Comparison of ENCODE assay signal across 15 cellular contexts in genomic region chr7:121604627-121605296, GRCh38.
DNase-seq lines count a peak whose midpoint lies in the region; ATAC-seq and TF ChIP-seq lines count a peak whose summit lies in the region.
"Had no signal": no experiment of that assay in that cellular context is flagged by ENCODE, and none has a peak within 500 bp of the region (broad histone marks: within the 10 kb centered on the region; RNA-seq: fewer than 3 reads in every experiment).

No MANE protein-coding gene starts in this region.

- TF ChIP-seq CTCF in fibroblast of pulmonary artery (IDR thresholded peaks at IDR 0.05; ENCODE audit: low read length, missing control alignments): no peak
- no peak for TF ChIP-seq CTCF in type B pancreatic cell (conservative IDR thresholded peaks at IDR 0.05)
- no peak for TF ChIP-seq CTCF in ascending aorta (IDR thresholded peaks at IDR 0.05)
- no peak for TF ChIP-seq CTCF in HFFc6 (IDR thresholded peaks at IDR 0.05)

- H3K36me3 Mint-ChIP-seq in type B pancreatic cell (no peaks in the 10 kb centered on the region), HFFc6 (ENCODE audit: low read depth) (no peaks in the 10 kb centered on the region)
- H3K36me3 Mint-ChIP-seq in activated T-cell treated with anti-CD3 and anti-CD28 coated beads, Interleukin-2, amount 50 U/mL, for 4 hours (ENCODE audit: insufficient read depth): no peaks in the 10 kb centered on the region
- H3K36me3 Mint-ChIP-seq: activated naive CD4-positive, alpha-beta T cell treated with anti-CD3 and anti-CD28 coated beads, Interleukin-2, amount 50 U/mL, for 24 hours; naive B cell had no signal

- H3K27me3 Mint-ChIP-seq in type B pancreatic cell (no peaks in the 10 kb centered on the region), HFFc6 (ENCODE audit: insufficient read depth) (peaks cover 4% of the 10 kb centered on the region; the same call in 1 of the 2 replicates)
- H3K27me3 Mint-ChIP-seq in activated T-cell treated with anti-CD3 and anti-CD28 coated beads, Interleukin-2, amount 50 U/mL, for 4 hours (ENCODE audit: low read depth): peaks cover 3% of the 10 kb centered on the region

- intact Hi-C loops in ascending aorta (cut with DNase I): no loop called here

- H3K36me3 ChIP-seq in ascending aorta: no peaks in the 10 kb centered on the region

- H3K9me3 Mint-ChIP-seq in type B pancreatic cell: peaks cover 2% of the 10 kb centered on the region
- no peaks in the 10 kb centered on the region for H3K9me3 Mint-ChIP-seq in HFFc6
- no peaks in the 10 kb centered on the region for H3K9me3 Mint-ChIP-seq in activated T-cell treated with anti-CD3 and anti-CD28 coated beads, Interleukin-2, amount 50 U/mL, for 4 hours
- H3K9me3 Mint-ChIP-seq: activated naive CD4-positive, alpha-beta T cell treated with anti-CD3 and anti-CD28 coated beads, Interleukin-2, amount 50 U/mL, for 24 hours; effector memory CD8-positive, alpha-beta T cell had no signal

- DNase-seq in DMS 273 (lab: John Stamatoyannopoulos, UW; ENCODE audit: unreplicated experiment) (peak; percentile 43), DMS 273 treated with DMSO at 0.1 percent for 48 hours (lab: John Stamatoyannopoulos, UW) (no peak), fibroblast of pulmonary artery (ENCODE audit: low read depth) (peak; percentile 38), myocyte (ENCODE audit: low read depth) (peak; percentile 55), type B pancreatic cell (ENCODE audit: extremely low spot score, unreplicated experiment) (no peak), ascending aorta (ENCODE audit: low spot score in 2 of 2) (no peak), HFFc6 (no peak)
- DNase-seq in activated T-cell treated with anti-CD3 and anti-CD28 coated beads, Interleukin-2, amount 50 U/mL, for 4 hours: no peak
- DNase-seq: activated CD8-positive, alpha-beta memory T cell treated with anti-CD3 and anti-CD28 coated beads for 24 hours; effector memory CD8-positive, alpha-beta T cell; KBM-7; naive B cell; stimulated activated CD4-positive, alpha-beta T cell treated with anti-CD3 and anti-CD28 coated beads, Interleukin-2, amount 100 ng/mL, for 24 hours had no signal

- no peaks in the 10 kb centered on the region for H3K27me3 ChIP-seq in ascending aorta

- peaks cover 16% of the 10 kb centered on the region for H3K4me1 Mint-ChIP-seq in type B pancreatic cell (ENCODE audit: unreplicated experiment)
- H3K4me1 Mint-ChIP-seq in HFFc6 (ENCODE audit: low read depth): peaks cover 15% of the 10 kb centered on the region
- no peaks in the 10 kb centered on the region for H3K4me1 Mint-ChIP-seq in activated T-cell treated with anti-CD3 and anti-CD28 coated beads, Interleukin-2, amount 50 U/mL, for 4 hours (ENCODE audit: low read depth)
- H3K4me1 Mint-ChIP-seq: activated naive CD4-positive, alpha-beta T cell treated with anti-CD3 and anti-CD28 coated beads, Interleukin-2, amount 50 U/mL, for 24 hours; naive B cell had no signal

- no peak overlapping the region for H3K4me3 ChIP-seq in fibroblast of pulmonary artery (replicated peaks; ENCODE audit: low read depth, low read length)
- H3K4me3 ChIP-seq in ascending aorta: no peak overlapping the region

- no peaks in the 10 kb centered on the region for H3K9me3 ChIP-seq in ascending aorta

- H3K4me3 Mint-ChIP-seq in type B pancreatic cell (peak overlapping the region; percentile 21), HFFc6 (no peak overlapping the region)
- no peak overlapping the region for H3K4me3 Mint-ChIP-seq in activated T-cell treated with anti-CD3 and anti-CD28 coated beads, Interleukin-2, amount 50 U/mL, for 4 hours
- H3K4me3 Mint-ChIP-seq: activated naive CD4-positive, alpha-beta T cell treated with anti-CD3 and anti-CD28 coated beads, Interleukin-2, amount 50 U/mL, for 24 hours; effector memory CD8-positive, alpha-beta T cell had no signal

- H3K27ac ChIP-seq in ascending aorta: no peak overlapping the region
- H3K27ac ChIP-seq: 22Rv1 had no signal

- no peaks in the 10 kb centered on the region for H3K4me1 ChIP-seq in ascending aorta

- H3K27ac Mint-ChIP-seq in type B pancreatic cell (peak overlapping the region; percentile 86), HFFc6 (no peak overlapping the region)
- H3K27ac Mint-ChIP-seq: activated naive CD4-positive, alpha-beta T cell treated with anti-CD3 and anti-CD28 coated beads, Interleukin-2, amount 50 U/mL, for 24 hours; effector memory CD8-positive, alpha-beta T cell had no signal

- no peak for ATAC-seq in activated T-cell treated with anti-CD3 and anti-CD28 coated beads, Interleukin-2, amount 50 U/mL, for 4 hours
- ATAC-seq: effector memory CD8-positive, alpha-beta T cell had no signal

Comparison
In these comparisons a context has a peak if more than half of its experiments do, and no peak if none do; other contexts are left out.
1. DNase-seq: peak in DMS 273 (single experiment), fibroblast of pulmonary artery (single experiment) and myocyte (single experiment); none in DMS 273 treated with DMSO at 0.1 percent for 48 hours (single experiment), type B pancreatic cell (single experiment), ascending aorta (0 of 2), HFFc6 (single experiment) and activated T-cell treated with anti-CD3 and anti-CD28 coated beads, Interleukin-2, amount 50 U/mL, for 4 hours (single experiment).